In the genomic region with DNA sequence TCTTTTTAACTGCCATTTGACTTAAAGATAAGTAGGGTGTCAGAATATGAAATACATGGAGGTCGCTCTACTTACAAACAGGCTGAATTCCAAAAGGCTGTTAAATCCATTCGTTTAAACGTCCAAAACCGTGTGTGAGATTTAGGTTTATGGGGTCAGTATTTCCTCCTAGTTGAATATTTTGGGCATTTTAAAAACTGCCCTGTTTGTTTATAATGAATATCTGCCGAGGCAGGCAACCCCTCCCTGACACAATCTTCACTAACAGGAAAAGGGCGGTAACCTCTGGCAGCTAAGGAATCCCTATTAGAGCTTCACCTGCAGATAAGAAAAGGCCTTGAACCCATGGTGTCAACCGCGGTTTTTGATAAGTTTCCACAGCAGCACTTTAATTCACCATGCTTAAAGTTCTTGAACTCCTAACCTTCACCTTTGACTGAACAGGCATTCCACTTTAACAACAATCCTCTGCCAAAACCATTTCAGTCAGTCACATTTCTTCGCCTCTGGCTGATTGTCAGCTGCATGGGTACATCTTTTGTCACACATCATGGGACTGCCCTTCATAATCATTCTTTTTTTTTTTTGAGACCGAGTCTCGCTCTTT, we compare ENCODE assay signal across 1 cellular context.
A peak's percentile ranks its signal among the peaks of the same experiment; 100 is the strongest.
TF ChIP-seq lines count a peak whose summit lies in the region.

No MANE protein-coding gene starts in this region.

TF ChIP-seq in HepG2, 621 proteins besides CTCF, POLR2A, EP300 and RAD21 (continues in another document):
- TF ChIP-seq ZNF709 (CRISPR knock-in tag; IDR thresholded peaks at IDR 0.05): no peak
- peak; percentile 85 for TF ChIP-seq HNF4A (CRISPR knock-in tag; IDR thresholded peaks at IDR 0.05)
- TF ChIP-seq KDM5A (IDR thresholded peaks at IDR 0.05; ENCODE audit: borderline replicate concordance, low read length): no peak
- no peak for TF ChIP-seq ZNF644 (CRISPR knock-in tag; IDR thresholded peaks at IDR 0.05; ENCODE audit: low read depth)
- TF ChIP-seq AKAP8 (CRISPR knock-in tag; IDR thresholded peaks at IDR 0.05): no peak
- no peak for TF ChIP-seq PCBP1 (IDR thresholded peaks at IDR 0.05; ENCODE audit: borderline replicate concordance, low read depth, low read length)
- no peak for TF ChIP-seq ZNF678 (CRISPR knock-in tag; IDR thresholded peaks at IDR 0.05)
- no peak for TF ChIP-seq SPEN (CRISPR knock-in tag; IDR thresholded peaks at IDR 0.05; ENCODE audit: low read depth)
- no peak; the same call in 1 of the 2 replicates for TF ChIP-seq NFIC (IDR thresholded peaks at IDR 0.05; ENCODE audit: low read length)
- TF ChIP-seq ZNF20 (CRISPR knock-in tag; IDR thresholded peaks at IDR 0.05): no peak
- TF ChIP-seq ZNF652 (CRISPR knock-in tag; IDR thresholded peaks at IDR 0.05; ENCODE audit: borderline replicate concordance, low read depth): no peak
- TF ChIP-seq PITX1 (CRISPR knock-in tag; IDR thresholded peaks at IDR 0.05): no peak
- TF ChIP-seq ZNF496 (CRISPR knock-in tag; IDR thresholded peaks at IDR 0.05; ENCODE audit: insufficient replicate concordance): no peak
- peak; percentile 75 for TF ChIP-seq ESRRA (CRISPR knock-in tag; IDR thresholded peaks at IDR 0.05; ENCODE audit: low read depth)
- TF ChIP-seq, protein P1, sequence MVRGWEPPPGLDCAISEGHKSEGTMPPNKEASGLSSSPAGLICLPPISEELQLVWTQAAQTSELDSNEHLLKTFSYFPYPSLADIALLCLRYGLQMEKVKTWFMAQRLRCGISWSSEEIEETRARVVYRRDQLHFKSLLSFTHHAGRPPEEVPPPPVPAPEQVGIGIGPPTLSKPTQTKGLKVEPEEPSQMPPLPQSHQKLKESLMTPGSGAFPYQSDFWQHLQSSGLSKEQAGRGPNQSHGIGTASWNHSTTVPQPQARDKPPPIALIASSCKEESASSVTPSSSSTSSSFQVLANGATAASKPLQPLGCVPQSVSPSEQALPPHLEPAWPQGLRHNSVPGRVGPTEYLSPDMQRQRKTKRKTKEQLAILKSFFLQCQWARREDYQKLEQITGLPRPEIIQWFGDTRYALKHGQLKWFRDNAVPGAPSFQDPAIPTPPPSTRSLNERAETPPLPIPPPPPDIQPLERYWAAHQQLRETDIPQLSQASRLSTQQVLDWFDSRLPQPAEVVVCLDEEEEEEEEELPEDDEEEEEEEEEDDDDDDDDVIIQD (CRISPR knock-in tag; IDR thresholded peaks at IDR 0.05; ENCODE audit: low read depth): 0 out of 2 replicates have a peak, but pooled peaks have one; percentile 13
- TF ChIP-seq FOSL1 (CRISPR knock-in tag; IDR thresholded peaks at IDR 0.05; ENCODE audit: borderline replicate concordance): no peak
- TF ChIP-seq KLF15 (CRISPR knock-in tag; IDR thresholded peaks at IDR 0.05; ENCODE audit: borderline replicate concordance): peak; percentile 34; the same call in 1 of the 2 replicates
- no peak for TF ChIP-seq ZNF607 (CRISPR knock-in tag; IDR thresholded peaks at IDR 0.05; ENCODE audit: borderline replicate concordance)
- TF ChIP-seq RFX5 (IDR thresholded peaks at IDR 0.05; ENCODE audit: low read depth, low read length): no peak
- no peak for TF ChIP-seq ZNF124 (CRISPR knock-in tag; IDR thresholded peaks at IDR 0.05)
- no peak for TF ChIP-seq AGO1 (IDR thresholded peaks at IDR 0.05; ENCODE audit: low read depth, low read length, poor library complexity, severe bottlenecking)
- no peak for TF ChIP-seq ZNF570 (CRISPR knock-in tag; IDR thresholded peaks at IDR 0.05; ENCODE audit: borderline replicate concordance)
- no peak for TF ChIP-seq ZFP41 (CRISPR knock-in tag; IDR thresholded peaks at IDR 0.05; ENCODE audit: borderline replicate concordance)
- no peak for TF ChIP-seq TRIM24 (CRISPR knock-in tag; IDR thresholded peaks at IDR 0.05)
- no peak for TF ChIP-seq ZNF777 (CRISPR knock-in tag; IDR thresholded peaks at IDR 0.05)
- TF ChIP-seq KLF9 (CRISPR knock-in tag; IDR thresholded peaks at IDR 0.05; ENCODE audit: low read depth): no peak
- no peak for TF ChIP-seq HES4 (CRISPR knock-in tag; IDR thresholded peaks at IDR 0.05; ENCODE audit: borderline replicate concordance)
- TF ChIP-seq ZNF260 (CRISPR knock-in tag; IDR thresholded peaks at IDR 0.05; ENCODE audit: borderline replicate concordance, low read depth): no peak
- no peak for TF ChIP-seq THAP11 (CRISPR knock-in tag; IDR thresholded peaks at IDR 0.05)
- TF ChIP-seq ARHGAP35 (CRISPR knock-in tag; IDR thresholded peaks at IDR 0.05; ENCODE audit: borderline replicate concordance): no peak
- no peak for TF ChIP-seq ZNF781 (CRISPR knock-in tag; IDR thresholded peaks at IDR 0.05; ENCODE audit: borderline replicate concordance, not compliant biosample characterization)
- TF ChIP-seq ZNF775 (CRISPR knock-in tag; IDR thresholded peaks at IDR 0.05; ENCODE audit: borderline replicate concordance): no peak
- TF ChIP-seq REXO4 (CRISPR knock-in tag; IDR thresholded peaks at IDR 0.05; ENCODE audit: borderline replicate concordance): no peak
- TF ChIP-seq, protein P2, sequence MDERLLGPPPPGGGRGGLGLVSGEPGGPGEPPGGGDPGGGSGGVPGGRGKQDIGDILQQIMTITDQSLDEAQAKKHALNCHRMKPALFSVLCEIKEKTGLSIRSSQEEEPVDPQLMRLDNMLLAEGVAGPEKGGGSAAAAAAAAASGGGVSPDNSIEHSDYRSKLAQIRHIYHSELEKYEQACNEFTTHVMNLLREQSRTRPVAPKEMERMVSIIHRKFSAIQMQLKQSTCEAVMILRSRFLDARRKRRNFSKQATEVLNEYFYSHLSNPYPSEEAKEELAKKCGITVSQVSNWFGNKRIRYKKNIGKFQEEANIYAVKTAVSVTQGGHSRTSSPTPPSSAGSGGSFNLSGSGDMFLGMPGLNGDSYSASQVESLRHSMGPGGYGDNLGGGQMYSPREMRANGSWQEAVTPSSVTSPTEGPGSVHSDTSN (CRISPR knock-in tag; IDR thresholded peaks at IDR 0.05): no peak
- TF ChIP-seq, protein P3, sequence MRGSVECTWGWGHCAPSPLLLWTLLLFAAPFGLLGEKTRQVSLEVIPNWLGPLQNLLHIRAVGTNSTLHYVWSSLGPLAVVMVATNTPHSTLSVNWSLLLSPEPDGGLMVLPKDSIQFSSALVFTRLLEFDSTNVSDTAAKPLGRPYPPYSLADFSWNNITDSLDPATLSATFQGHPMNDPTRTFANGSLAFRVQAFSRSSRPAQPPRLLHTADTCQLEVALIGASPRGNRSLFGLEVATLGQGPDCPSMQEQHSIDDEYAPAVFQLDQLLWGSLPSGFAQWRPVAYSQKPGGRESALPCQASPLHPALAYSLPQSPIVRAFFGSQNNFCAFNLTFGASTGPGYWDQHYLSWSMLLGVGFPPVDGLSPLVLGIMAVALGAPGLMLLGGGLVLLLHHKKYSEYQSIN (CRISPR knock-in tag; IDR thresholded peaks at IDR 0.05; ENCODE audit: borderline replicate concordance): no peak
- no peak for TF ChIP-seq ASH2L (IDR thresholded peaks at IDR 0.05; ENCODE audit: insufficient read length, low read depth, low read length)
- no peak for TF ChIP-seq TCF7L2 (IDR thresholded peaks at IDR 0.05; ENCODE audit: low read depth, low read length)
- TF ChIP-seq GABPB1 (CRISPR knock-in tag; IDR thresholded peaks at IDR 0.05): no peak
- TF ChIP-seq, protein P4, sequence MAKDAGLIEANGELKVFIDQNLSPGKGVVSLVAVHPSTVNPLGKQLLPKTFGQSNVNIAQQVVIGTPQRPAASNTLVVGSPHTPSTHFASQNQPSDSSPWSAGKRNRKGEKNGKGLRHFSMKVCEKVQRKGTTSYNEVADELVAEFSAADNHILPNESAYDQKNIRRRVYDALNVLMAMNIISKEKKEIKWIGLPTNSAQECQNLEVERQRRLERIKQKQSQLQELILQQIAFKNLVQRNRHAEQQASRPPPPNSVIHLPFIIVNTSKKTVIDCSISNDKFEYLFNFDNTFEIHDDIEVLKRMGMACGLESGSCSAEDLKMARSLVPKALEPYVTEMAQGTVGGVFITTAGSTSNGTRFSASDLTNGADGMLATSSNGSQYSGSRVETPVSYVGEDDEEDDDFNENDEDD (CRISPR knock-in tag; IDR thresholded peaks at IDR 0.05; ENCODE audit: borderline replicate concordance): peak; percentile 34; the same call in 1 of the 2 replicates
- TF ChIP-seq TP53 (CRISPR knock-in tag; conservative IDR thresholded peaks at IDR 0.05): no peak
- TF ChIP-seq, protein P5, sequence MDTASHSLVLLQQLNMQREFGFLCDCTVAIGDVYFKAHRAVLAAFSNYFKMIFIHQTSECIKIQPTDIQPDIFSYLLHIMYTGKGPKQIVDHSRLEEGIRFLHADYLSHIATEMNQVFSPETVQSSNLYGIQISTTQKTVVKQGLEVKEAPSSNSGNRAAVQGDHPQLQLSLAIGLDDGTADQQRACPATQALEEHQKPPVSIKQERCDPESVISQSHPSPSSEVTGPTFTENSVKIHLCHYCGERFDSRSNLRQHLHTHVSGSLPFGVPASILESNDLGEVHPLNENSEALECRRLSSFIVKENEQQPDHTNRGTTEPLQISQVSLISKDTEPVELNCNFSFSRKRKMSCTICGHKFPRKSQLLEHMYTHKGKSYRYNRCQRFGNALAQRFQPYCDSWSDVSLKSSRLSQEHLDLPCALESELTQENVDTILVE (CRISPR knock-in tag; IDR thresholded peaks at IDR 0.05): no peak
- TF ChIP-seq MED1 (CRISPR knock-in tag; IDR thresholded peaks at IDR 0.05): peak; percentile 53
- no peak for TF ChIP-seq ZNF546 (CRISPR knock-in tag; conservative IDR thresholded peaks at IDR 0.05)
- TF ChIP-seq BRCA1 (CRISPR knock-in tag; IDR thresholded peaks at IDR 0.05): no peak
- TF ChIP-seq ZC3H13 (CRISPR knock-in tag; IDR thresholded peaks at IDR 0.05): no peak
- TF ChIP-seq SOX6 (IDR thresholded peaks at IDR 0.05): no peak
- peak; percentile 78 for TF ChIP-seq SOX6 (CRISPR knock-in tag; IDR thresholded peaks at IDR 0.05)
- no peak for TF ChIP-seq MED8 (CRISPR knock-in tag; IDR thresholded peaks at IDR 0.05; ENCODE audit: insufficient replicate concordance)
- peak; percentile 80; the same call in 1 of the 2 replicates for TF ChIP-seq SP5 (CRISPR knock-in tag; IDR thresholded peaks at IDR 0.05; ENCODE audit: borderline replicate concordance, low read depth)
- no peak; the same call in 1 of the 2 replicates for TF ChIP-seq MEIS1 (CRISPR knock-in tag; IDR thresholded peaks at IDR 0.05; ENCODE audit: borderline replicate concordance)
- TF ChIP-seq GZF1 (CRISPR knock-in tag; IDR thresholded peaks at IDR 0.05): no peak
- no peak for TF ChIP-seq SP140L (CRISPR knock-in tag; IDR thresholded peaks at IDR 0.05; ENCODE audit: borderline replicate concordance)
- TF ChIP-seq, protein P6, sequence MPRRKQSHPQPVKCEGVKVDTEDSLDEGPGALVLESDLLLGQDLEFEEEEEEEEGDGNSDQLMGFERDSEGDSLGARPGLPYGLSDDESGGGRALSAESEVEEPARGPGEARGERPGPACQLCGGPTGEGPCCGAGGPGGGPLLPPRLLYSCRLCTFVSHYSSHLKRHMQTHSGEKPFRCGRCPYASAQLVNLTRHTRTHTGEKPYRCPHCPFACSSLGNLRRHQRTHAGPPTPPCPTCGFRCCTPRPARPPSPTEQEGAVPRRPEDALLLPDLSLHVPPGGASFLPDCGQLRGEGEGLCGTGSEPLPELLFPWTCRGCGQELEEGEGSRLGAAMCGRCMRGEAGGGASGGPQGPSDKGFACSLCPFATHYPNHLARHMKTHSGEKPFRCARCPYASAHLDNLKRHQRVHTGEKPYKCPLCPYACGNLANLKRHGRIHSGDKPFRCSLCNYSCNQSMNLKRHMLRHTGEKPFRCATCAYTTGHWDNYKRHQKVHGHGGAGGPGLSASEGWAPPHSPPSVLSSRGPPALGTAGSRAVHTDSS (CRISPR knock-in tag; conservative IDR thresholded peaks at IDR 0.05): no peak
- TF ChIP-seq SMAD3 (CRISPR knock-in tag; IDR thresholded peaks at IDR 0.05): no peak
- 0 out of 2 replicates have a peak, but pooled peaks have one; percentile 42 for TF ChIP-seq ZNF556 (CRISPR knock-in tag; IDR thresholded peaks at IDR 0.05; ENCODE audit: borderline replicate concordance)
- no peak for TF ChIP-seq ZNF720 (CRISPR knock-in tag; IDR thresholded peaks at IDR 0.05)
- TF ChIP-seq ZNF331 (CRISPR knock-in tag; IDR thresholded peaks at IDR 0.05): 0 out of 2 replicates have a peak, but pooled peaks have one; percentile 11
- no peak for TF ChIP-seq ZNF160 (CRISPR knock-in tag; IDR thresholded peaks at IDR 0.05)
- no peak for TF ChIP-seq ZSCAN30 (CRISPR knock-in tag; IDR thresholded peaks at IDR 0.05)
- TF ChIP-seq, protein P7, sequence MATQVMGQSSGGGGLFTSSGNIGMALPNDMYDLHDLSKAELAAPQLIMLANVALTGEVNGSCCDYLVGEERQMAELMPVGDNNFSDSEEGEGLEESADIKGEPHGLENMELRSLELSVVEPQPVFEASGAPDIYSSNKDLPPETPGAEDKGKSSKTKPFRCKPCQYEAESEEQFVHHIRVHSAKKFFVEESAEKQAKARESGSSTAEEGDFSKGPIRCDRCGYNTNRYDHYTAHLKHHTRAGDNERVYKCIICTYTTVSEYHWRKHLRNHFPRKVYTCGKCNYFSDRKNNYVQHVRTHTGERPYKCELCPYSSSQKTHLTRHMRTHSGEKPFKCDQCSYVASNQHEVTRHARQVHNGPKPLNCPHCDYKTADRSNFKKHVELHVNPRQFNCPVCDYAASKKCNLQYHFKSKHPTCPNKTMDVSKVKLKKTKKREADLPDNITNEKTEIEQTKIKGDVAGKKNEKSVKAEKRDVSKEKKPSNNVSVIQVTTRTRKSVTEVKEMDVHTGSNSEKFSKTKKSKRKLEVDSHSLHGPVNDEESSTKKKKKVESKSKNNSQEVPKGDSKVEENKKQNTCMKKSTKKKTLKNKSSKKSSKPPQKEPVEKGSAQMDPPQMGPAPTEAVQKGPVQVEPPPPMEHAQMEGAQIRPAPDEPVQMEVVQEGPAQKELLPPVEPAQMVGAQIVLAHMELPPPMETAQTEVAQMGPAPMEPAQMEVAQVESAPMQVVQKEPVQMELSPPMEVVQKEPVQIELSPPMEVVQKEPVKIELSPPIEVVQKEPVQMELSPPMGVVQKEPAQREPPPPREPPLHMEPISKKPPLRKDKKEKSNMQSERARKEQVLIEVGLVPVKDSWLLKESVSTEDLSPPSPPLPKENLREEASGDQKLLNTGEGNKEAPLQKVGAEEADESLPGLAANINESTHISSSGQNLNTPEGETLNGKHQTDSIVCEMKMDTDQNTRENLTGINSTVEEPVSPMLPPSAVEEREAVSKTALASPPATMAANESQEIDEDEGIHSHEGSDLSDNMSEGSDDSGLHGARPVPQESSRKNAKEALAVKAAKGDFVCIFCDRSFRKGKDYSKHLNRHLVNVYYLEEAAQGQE (IDR thresholded peaks at IDR 0.05; ENCODE audit: borderline replicate concordance in 1 of 2, low read depth in 1 of 2, low read length in 2 of 2): no peak
- peak; percentile 59; the same call in 1 of the 2 replicates for TF ChIP-seq GFI1 (CRISPR knock-in tag; IDR thresholded peaks at IDR 0.05; ENCODE audit: borderline replicate concordance)
- TF ChIP-seq, protein P8, sequence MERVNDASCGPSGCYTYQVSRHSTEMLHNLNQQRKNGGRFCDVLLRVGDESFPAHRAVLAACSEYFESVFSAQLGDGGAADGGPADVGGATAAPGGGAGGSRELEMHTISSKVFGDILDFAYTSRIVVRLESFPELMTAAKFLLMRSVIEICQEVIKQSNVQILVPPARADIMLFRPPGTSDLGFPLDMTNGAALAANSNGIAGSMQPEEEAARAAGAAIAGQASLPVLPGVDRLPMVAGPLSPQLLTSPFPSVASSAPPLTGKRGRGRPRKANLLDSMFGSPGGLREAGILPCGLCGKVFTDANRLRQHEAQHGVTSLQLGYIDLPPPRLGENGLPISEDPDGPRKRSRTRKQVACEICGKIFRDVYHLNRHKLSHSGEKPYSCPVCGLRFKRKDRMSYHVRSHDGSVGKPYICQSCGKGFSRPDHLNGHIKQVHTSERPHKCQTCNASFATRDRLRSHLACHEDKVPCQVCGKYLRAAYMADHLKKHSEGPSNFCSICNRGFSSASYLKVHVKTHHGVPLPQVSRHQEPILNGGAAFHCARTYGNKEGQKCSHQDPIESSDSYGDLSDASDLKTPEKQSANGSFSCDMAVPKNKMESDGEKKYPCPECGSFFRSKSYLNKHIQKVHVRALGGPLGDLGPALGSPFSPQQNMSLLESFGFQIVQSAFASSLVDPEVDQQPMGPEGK (CRISPR knock-in tag; IDR thresholded peaks at IDR 0.05): peak; percentile 52; the same call in 1 of the 2 replicates
